Comparison of ENCODE assay signal across 11 cellular contexts in genomic region chr3:30354972-30355371, GRCh38.
A peak's percentile ranks its signal among the peaks of the same experiment; 100 is the strongest.
DNase-seq lines count a peak whose midpoint lies in the region; ATAC-seq and TF ChIP-seq lines count a peak whose summit lies in the region.
"Had no signal": no experiment of that assay in that cellular context is flagged by ENCODE, and none has a peak within 500 bp of the region (broad histone marks: within the 10 kb centered on the region; RNA-seq: fewer than 3 reads in every experiment).

No MANE protein-coding gene starts in this region.

- TF ChIP-seq CTCF in heart left ventricle (IDR thresholded peaks at IDR 0.05): no peak
- TF ChIP-seq CTCF in vagina (IDR thresholded peaks at IDR 0.05): no peak

- H3K27ac ChIP-seq in heart left ventricle (peak overlapping the region; percentile 62 to 91 (median 72)), vagina (peak overlapping the region; percentile 60)
- H3K27ac ChIP-seq: WERI-Rb-1 had no signal

- H3K4me3 ChIP-seq in heart left ventricle: no peak overlapping the region
- no peak overlapping the region for H3K4me3 ChIP-seq in vagina

- peaks cover 4 to 52% (median 27%) of the 10 kb centered on the region in 12 donors for H3K4me1 ChIP-seq in heart left ventricle
- H3K4me1 ChIP-seq in vagina: peaks cover 60% of the 10 kb centered on the region
- H3K4me1 ChIP-seq: BE2C had no signal

- H3K9me3 ChIP-seq in heart left ventricle: no peaks in the 10 kb centered on the region
- H3K9me3 ChIP-seq in vagina: no peaks in the 10 kb centered on the region
- H3K9me3 ChIP-seq: BE2C had no signal

- TF ChIP-seq POLR2A in heart left ventricle (IDR thresholded peaks at IDR 0.05): no peak
- TF ChIP-seq POLR2A in vagina (IDR thresholded peaks at IDR 0.05): no peak

- no peak for ATAC-seq in heart left ventricle

- H3K36me3 ChIP-seq in heart left ventricle (no peaks in the 10 kb centered on the region), vagina (no peaks in the 10 kb centered on the region)
- H3K36me3 ChIP-seq: BE2C, WERI-Rb-1 had no signal

- DNase-seq in heart left ventricle (no peak), cardiac septum (ENCODE audit: low spot score) (no peak), NCI-H345 treated with DMSO at 0.1 percent for 48 hours (lab: John Stamatoyannopoulos, UW; ENCODE audit: unreplicated experiment) (peak; percentile 84), glomerular visceral epithelial cell (ENCODE audit: extremely low spot score) (peak; percentile 18), vagina (ENCODE audit: extremely low spot score in 2 of 2) (no peak), NCI-H1694 treated with DMSO at 0.1 percent for 48 hours (lab: John Stamatoyannopoulos, UW) (no peak), midbrain (lab: John Stamatoyannopoulos, UW) (no peak)
- no peak for DNase-seq in NK-92 treated with Interleukin-12 subunit alpha and Interleukin-12 subunit beta, amount 100 ng/mL, for 24 hours (lab: John Stamatoyannopoulos, UW)
- DNase-seq: BE2C; stimulated activated CD4-positive, alpha-beta T cell treated with anti-CD3 and anti-CD28 coated beads, Interleukin-2, amount 100 ng/mL, for 24 hours; WERI-Rb-1 had no signal

- intact Hi-C loops in heart left ventricle (cut with DNase I): loop anchor here in 5 of 10 donors (5.0 to 10.0 kb wide), 6 partner anchors 47 to 340 kb away; partner anchors contain the start of gene TGFBR2 (in 2 of the 5)
- intact Hi-C loops in cardiac septum (cut with DNase I): loop anchor here (1.0 to 5.0 kb wide), 4 partner anchors 71 to 337 kb away; no protein-coding TSS in a partner anchor
- intact Hi-C loops in vagina (cut with DNase I): no loop called here

- H3K27me3 ChIP-seq in heart left ventricle (no peaks in the 10 kb centered on the region), vagina (no peaks in the 10 kb centered on the region)
- H3K27me3 ChIP-seq: BE2C had no signal

- WGBS in heart left ventricle, 4 donors: 67 to 71% (median 69%) methylated on average over 7 of the region's 7 CpGs

Comparison
In these comparisons a context has a peak if more than half of its experiments do, and no peak if none do; other contexts are left out.
1. DNase-seq: peak in NCI-H345 treated with DMSO at 0.1 percent for 48 hours (single experiment) and glomerular visceral epithelial cell (single experiment); none in heart left ventricle (0 of 5), cardiac septum (single experiment), vagina (0 of 2), NK-92 treated with Interleukin-12 subunit alpha and Interleukin-12 subunit beta, amount 100 ng/mL, for 24 hours (single experiment), NCI-H1694 treated with DMSO at 0.1 percent for 48 hours (single experiment) and midbrain (single experiment).